Comparison of ENCODE assay signal across 8 cellular contexts in the genomic region with DNA sequence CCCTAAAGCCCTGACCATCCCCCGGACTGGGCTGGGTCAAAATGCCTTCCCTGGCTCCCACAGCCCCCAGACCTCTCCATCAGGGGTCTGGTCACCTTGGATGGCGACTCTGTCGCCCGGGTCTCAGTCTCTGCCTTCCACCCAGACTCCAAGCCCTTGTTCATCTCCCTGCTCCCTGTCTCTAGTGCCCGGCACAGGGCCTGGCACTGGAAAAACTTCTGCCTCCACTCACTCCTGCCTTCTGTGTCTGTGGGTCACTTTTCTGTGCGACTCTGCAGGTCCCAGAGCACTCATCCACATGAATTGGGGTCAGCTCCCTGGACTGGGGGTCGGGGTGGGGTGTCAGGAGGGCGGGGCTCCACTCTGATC. TPM values are rescaled to one million over a fixed set of nuclear protein-coding genes. Genes with fewer than 3 reads are reported as not detected.
DNase-seq lines count a peak whose midpoint lies in the region; ATAC-seq and TF ChIP-seq lines count a peak whose summit lies in the region.

No MANE protein-coding gene starts in this region.

- peaks cover 17% of the 10 kb centered on the region for H3K4me1 ChIP-seq in NT2/D1 (ENCODE audit: insufficient read depth, insufficient read length)
- peaks cover 23% of the 10 kb centered on the region for H3K4me1 ChIP-seq in effector memory CD4-positive, alpha-beta T cell (ENCODE audit: control insufficient read depth, insufficient read depth, low read length, poor library complexity, severe bottlenecking)

- H3K36me3 Mint-ChIP-seq in nephron (ENCODE audit: low read depth): no peaks in the 10 kb centered on the region

- H3K4me3 ChIP-seq in BJ (ENCODE audit: low read depth, low read length) (peak overlapping the region; percentile 86), NT2/D1 (ENCODE audit: insufficient read length, low read depth) (peak overlapping the region; percentile 75)
- peak overlapping the region; percentile 56 for H3K4me3 ChIP-seq in effector memory CD4-positive, alpha-beta T cell (ENCODE audit: insufficient read depth, low read depth, low read length, poor library complexity, severe bottlenecking)

- ATAC-seq in GM19035 (IDR thresholded peaks at IDR 0.05; ENCODE audit: unreplicated experiment) (no peak), HG02763 (IDR thresholded peaks at IDR 0.05; ENCODE audit: unreplicated experiment) (no peak)

- H3K27ac ChIP-seq in effector memory CD4-positive, alpha-beta T cell (ENCODE audit: insufficient read depth, low read length, poor library complexity, severe bottlenecking): peak overlapping the region; percentile 78

- no peak for TF ChIP-seq CTCF in BJ (IDR thresholded peaks at IDR 0.05; ENCODE audit: insufficient read depth, low read depth, low read length)
- TF ChIP-seq CTCF in nephron (IDR thresholded peaks at IDR 0.05; ENCODE audit: unreplicated experiment in 3 of 3): no peak

- peaks cover 4% of the 10 kb centered on the region; the same call in 1 of the 2 replicates for H3K36me3 ChIP-seq in BJ (ENCODE audit: control insufficient read depth, insufficient read depth, low read length)
- H3K36me3 ChIP-seq in NT2/D1 (ENCODE audit: insufficient read depth, insufficient read length, low read length): peaks cover 41% of the 10 kb centered on the region
- no peaks in the 10 kb centered on the region for H3K36me3 ChIP-seq in effector memory CD4-positive, alpha-beta T cell (ENCODE audit: control insufficient read depth, insufficient read depth, low read length)

- POLR2A ChIA-PET in BJ (lab: Charles Lee): no interaction called here

- peaks cover 48% of the 10 kb centered on the region for H3K4me1 Mint-ChIP-seq in nephron

- peak overlapping the region; percentile 86 to 89 (median 87) for H3K4me3 Mint-ChIP-seq in nephron

- no peak for DNase-seq in BJ (ENCODE audit: low read depth)
- no peak for DNase-seq in NT2/D1 (ENCODE audit: low read depth, low spot score)
- DNase-seq in effector memory CD4-positive, alpha-beta T cell: no peak
- no peak for DNase-seq in UCSD-AML1 (lab: John Stamatoyannopoulos, UW; ENCODE audit: unreplicated experiment)
- no peak for DNase-seq in GM19240 (ENCODE audit: insufficient read length, low spot score)

- no peaks in the 10 kb centered on the region for H3K9me3 Mint-ChIP-seq in nephron

- H3K27me3 ChIP-seq in BJ (ENCODE audit: control insufficient read depth, insufficient read depth, low read length) (no peaks in the 10 kb centered on the region), NT2/D1 (ENCODE audit: insufficient read depth, insufficient read length) (no peaks in the 10 kb centered on the region)
- no peaks in the 10 kb centered on the region for H3K27me3 ChIP-seq in effector memory CD4-positive, alpha-beta T cell (replicated peaks; ENCODE audit: control insufficient read depth, insufficient read depth, low read length, poor library complexity, severe bottlenecking)

- H3K9me3 ChIP-seq in NT2/D1 (ENCODE audit: insufficient read depth, low read length): no peaks in the 10 kb centered on the region
- no peaks in the 10 kb centered on the region for H3K9me3 ChIP-seq in effector memory CD4-positive, alpha-beta T cell (ENCODE audit: control insufficient read depth, low read length)

- H3K27ac Mint-ChIP-seq in nephron: peak overlapping the region; percentile 79 to 90 (median 84)

- CTCF ChIA-PET in BJ (lab: Yijun Ruan, JAX): interaction anchor here (0.6 to 1.9 kb wide), 2 partner anchors 39 to 52 kb away, joined by 3 to 5 read pairs; no protein-coding TSS in a partner anchor

- peak overlapping the region; percentile 83 for H3K9ac ChIP-seq in NT2/D1 (ENCODE audit: insufficient read length, low read depth)

- no peaks in the 10 kb centered on the region for H3K27me3 Mint-ChIP-seq in nephron (ENCODE audit: low read depth)

RNA-seq across cellular contexts. Expression of gene ZNF787, which starts 1.1 kb away (rescaled TPM):
- polyA plus RNA-seq in BJ (2011; rRNA removed): 7.2 and 9.8 TPM in 2 replicates
- 2.7 and 4.4 TPM in 2 replicates for polyA minus RNA-seq in BJ (2011; rRNA and poly(A)+ RNA removed)

RNA-seq across cellular contexts. Expression of gene ZNF444, which starts 21.1 kb away (rescaled TPM):
- 10.2 and 11.5 TPM in 2 replicates for polyA plus RNA-seq in BJ (2011; rRNA removed)
- polyA minus RNA-seq in BJ (2011; rRNA and poly(A)+ RNA removed): 7.5 and 8.1 TPM in 2 replicates

RNA-seq across cellular contexts. Expression of gene GALP, which starts 55.8 kb away (rescaled TPM):
- not detected in 2 replicates for polyA plus RNA-seq in BJ (2011; rRNA removed)
- polyA minus RNA-seq in BJ (2011; rRNA and poly(A)+ RNA removed): not detected in 2 replicates
